Comparison of ENCODE assay signal across 27 cellular contexts in the genomic region with DNA sequence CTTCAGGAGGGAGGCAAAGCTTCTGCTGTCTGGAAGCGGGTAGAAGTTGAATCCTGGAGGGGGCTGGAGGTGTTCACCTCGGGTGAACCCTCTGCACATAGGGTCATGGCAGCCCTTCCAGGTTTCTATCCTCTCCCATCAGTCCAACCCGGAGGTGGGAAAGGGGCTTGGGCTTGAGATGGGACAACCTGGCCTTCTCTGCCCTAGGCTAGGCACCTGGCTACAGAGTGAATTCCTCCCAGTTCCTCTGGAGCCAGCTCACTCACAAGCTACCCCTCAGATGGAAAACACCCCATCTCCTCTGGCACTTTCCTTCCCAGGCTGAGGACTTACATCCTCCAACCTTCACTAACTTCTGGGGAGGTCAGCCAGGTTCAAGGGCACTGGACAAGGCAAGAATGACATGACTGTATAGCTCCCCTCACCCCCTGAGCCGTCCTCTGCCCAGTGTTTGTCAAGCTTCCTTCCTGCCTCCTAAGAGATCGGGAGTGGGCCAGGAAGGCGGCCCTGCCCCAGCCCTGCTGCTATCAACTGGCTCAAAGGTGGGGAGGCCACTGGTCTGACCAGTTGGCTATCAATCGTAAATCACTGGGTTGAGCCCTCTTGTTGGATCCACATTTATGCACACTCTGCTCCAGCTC. TPM values are rescaled to one million over a fixed set of nuclear protein-coding genes. Genes with fewer than 3 reads are reported as not detected.
"Had no signal": no experiment of that assay in that cellular context is flagged by ENCODE, and none has a peak within 500 bp of the region (broad histone marks: within the 10 kb centered on the region; RNA-seq: fewer than 3 reads in every experiment).

No MANE protein-coding gene starts in this region.

- FAIRE-seq: TTC549 had no signal

- H3K36me3 ChIP-seq: adrenal gland had no signal

- DNase-seq: activated B cell treated with CpG ODN at 0.5 μM for 24 hours; activated CD4-positive, alpha-beta memory T cell treated with anti-CD3 and anti-CD28 coated beads, Interleukin-2, amount 10 ng/mL, durations not matched to agents 7 days and 5 days; activated CD4-positive, alpha-beta T cell treated with anti-CD3 and anti-CD28 coated beads, Interleukin-2, amount 50 U/mL, for 1 hour; activated CD8-positive, alpha-beta memory T cell treated with anti-CD3 and anti-CD28 coated beads, Interleukin-2, amount 50 U/mL, for 4 hours; activated naive CD4-positive, alpha-beta T cell treated with anti-CD3 and anti-CD28 coated beads, Interleukin-2, amount 50 U/mL, for 16 hours; activated naive CD8-positive, alpha-beta T cell treated with anti-CD3 and anti-CD28 coated beads, Interleukin-2, amount 10 ng/mL, durations not matched to agents 7 days and 5 days; activated T-cell treated with anti-CD3 and anti-CD28 coated beads, Interleukin-2, amount 50 U/mL, for 1 hour; adrenal gland; anterior cingulate cortex; IMR-90; Kasumi-1; KBM-7; NCI-H1048; NCI-H2029; NCI-H2107; NCI-H2171 treated with DMSO at 0.1 percent for 48 hours; NCI-H226; NCI-H510A treated with DMSO at 0.1 percent for 48 hours; NCI-H69; NK-92 treated with Interleukin-12 subunit alpha and Interleukin-12 subunit beta, amount 100 ng/mL, for 24 hours; OCI-M1; RPMI8226; T-cell; T-helper 2 cell; T1000 had no signal

- H3K9me3 ChIP-seq: adrenal gland had no signal

- H3K27me3 ChIP-seq: adrenal gland had no signal

- H3K27ac ChIP-seq: adrenal gland, SK-N-MC had no signal

- H3K4me3 ChIP-seq: adrenal gland, SK-N-MC had no signal

- H3K4me1 ChIP-seq: adrenal gland had no signal

RNA-seq across cellular contexts. Expression of a gene that starts 45.8 kb away (rescaled TPM):
- total RNA-seq: activated CD4-positive, alpha-beta memory T cell treated with anti-CD3 and anti-CD28 coated beads, Interleukin-2, amount 10 ng/mL, durations not matched to agents 7 days and 5 days had no signal
